Comparison of ENCODE assay signal across 2 cellular contexts in genomic region chr12:62249419-62249818, GRCh38.
TF ChIP-seq lines count a peak whose summit lies in the region.

No MANE protein-coding gene starts in this region.

TF ChIP-seq in GM23338, 12 proteins besides CTCF, POLR2A, EP300 and RAD21:
- TF ChIP-seq ETS1 (IDR thresholded peaks at IDR 0.05) = no peak
- TF ChIP-seq EZH2phosphoT487 (IDR thresholded peaks at IDR 0.05; ENCODE audit: unreplicated experiment) = no peak
- TF ChIP-seq STAT1 (IDR thresholded peaks at IDR 0.05; ENCODE audit: unreplicated experiment) = no peak
- no peak for TF ChIP-seq ZNF331 (CRISPR knock-in tag; IDR thresholded peaks at IDR 0.05; ENCODE audit: low read depth)
- TF ChIP-seq POLR2AphosphoS5 (IDR thresholded peaks at IDR 0.05; ENCODE audit: low read depth) = no peak
- TF ChIP-seq, protein P1, sequence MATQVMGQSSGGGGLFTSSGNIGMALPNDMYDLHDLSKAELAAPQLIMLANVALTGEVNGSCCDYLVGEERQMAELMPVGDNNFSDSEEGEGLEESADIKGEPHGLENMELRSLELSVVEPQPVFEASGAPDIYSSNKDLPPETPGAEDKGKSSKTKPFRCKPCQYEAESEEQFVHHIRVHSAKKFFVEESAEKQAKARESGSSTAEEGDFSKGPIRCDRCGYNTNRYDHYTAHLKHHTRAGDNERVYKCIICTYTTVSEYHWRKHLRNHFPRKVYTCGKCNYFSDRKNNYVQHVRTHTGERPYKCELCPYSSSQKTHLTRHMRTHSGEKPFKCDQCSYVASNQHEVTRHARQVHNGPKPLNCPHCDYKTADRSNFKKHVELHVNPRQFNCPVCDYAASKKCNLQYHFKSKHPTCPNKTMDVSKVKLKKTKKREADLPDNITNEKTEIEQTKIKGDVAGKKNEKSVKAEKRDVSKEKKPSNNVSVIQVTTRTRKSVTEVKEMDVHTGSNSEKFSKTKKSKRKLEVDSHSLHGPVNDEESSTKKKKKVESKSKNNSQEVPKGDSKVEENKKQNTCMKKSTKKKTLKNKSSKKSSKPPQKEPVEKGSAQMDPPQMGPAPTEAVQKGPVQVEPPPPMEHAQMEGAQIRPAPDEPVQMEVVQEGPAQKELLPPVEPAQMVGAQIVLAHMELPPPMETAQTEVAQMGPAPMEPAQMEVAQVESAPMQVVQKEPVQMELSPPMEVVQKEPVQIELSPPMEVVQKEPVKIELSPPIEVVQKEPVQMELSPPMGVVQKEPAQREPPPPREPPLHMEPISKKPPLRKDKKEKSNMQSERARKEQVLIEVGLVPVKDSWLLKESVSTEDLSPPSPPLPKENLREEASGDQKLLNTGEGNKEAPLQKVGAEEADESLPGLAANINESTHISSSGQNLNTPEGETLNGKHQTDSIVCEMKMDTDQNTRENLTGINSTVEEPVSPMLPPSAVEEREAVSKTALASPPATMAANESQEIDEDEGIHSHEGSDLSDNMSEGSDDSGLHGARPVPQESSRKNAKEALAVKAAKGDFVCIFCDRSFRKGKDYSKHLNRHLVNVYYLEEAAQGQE (IDR thresholded peaks at IDR 0.05; ENCODE audit: unreplicated experiment) = no peak
- TF ChIP-seq ZNF114 (CRISPR knock-in tag; IDR thresholded peaks at IDR 0.05) = no peak
- no peak for TF ChIP-seq JUNB (IDR thresholded peaks at IDR 0.05; ENCODE audit: unreplicated experiment)

TF ChIP-seq in K562, 482 proteins besides CTCF, POLR2A, EP300 and RAD21:
- 0 out of 2 replicates have a peak, but pooled peaks have one; percentile 42 for TF ChIP-seq ZNF584 (CRISPR knock-in tag; IDR thresholded peaks at IDR 0.05; ENCODE audit: low read depth)
- TF ChIP-seq MYC (IDR thresholded peaks at IDR 0.05; ENCODE audit: low read depth, low read length) = no peak
- 0 out of 2 replicates have a peak, but pooled peaks have one; percentile 17 for TF ChIP-seq MYC (CRISPR knock-in tag; IDR thresholded peaks at IDR 0.05; ENCODE audit: borderline replicate concordance, low read depth)
- peak; percentile 77 for TF ChIP-seq ZNF316 (IDR thresholded peaks at IDR 0.05)
- TF ChIP-seq HSF4 (CRISPR knock-in tag; IDR thresholded peaks at IDR 0.05; ENCODE audit: borderline replicate concordance) = 0 out of 2 replicates have a peak, but pooled peaks have one; percentile 3
- no peak for TF ChIP-seq ZNF655 (CRISPR knock-in tag; IDR thresholded peaks at IDR 0.05)
- TF ChIP-seq NR4A1 (CRISPR knock-in tag; IDR thresholded peaks at IDR 0.05) = no peak
- TF ChIP-seq NR4A1 (tag; IDR thresholded peaks at IDR 0.05) = peak; percentile 44; the same call in 1 of the 2 replicates
- TF ChIP-seq PTTG1 (tag; IDR thresholded peaks at IDR 0.05; ENCODE audit: low read depth) = 0 out of 2 replicates have a peak, but pooled peaks have one; percentile 11
- TF ChIP-seq SUPT5H (IDR thresholded peaks at IDR 0.05) = no peak
- TF ChIP-seq C11orf30 (IDR thresholded peaks at IDR 0.05; ENCODE audit: low read depth) = peak; percentile 60
- no peak for TF ChIP-seq HDAC8 (tag; IDR thresholded peaks at IDR 0.05)
- TF ChIP-seq, protein P2, sequence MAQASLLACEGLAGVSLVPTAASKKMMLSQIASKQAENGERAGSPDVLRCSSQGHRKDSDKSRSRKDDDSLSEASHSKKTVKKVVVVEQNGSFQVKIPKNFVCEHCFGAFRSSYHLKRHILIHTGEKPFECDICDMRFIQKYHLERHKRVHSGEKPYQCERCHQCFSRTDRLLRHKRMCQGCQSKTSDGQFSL (CRISPR knock-in tag; IDR thresholded peaks at IDR 0.05) = no peak
- TF ChIP-seq, protein P2 (tag; IDR thresholded peaks at IDR 0.05) = peak in 1 of 2 experiments; percentile 47; a peak in 1 of 4 replicates
- TF ChIP-seq U2AF2 (optimal IDR thresholded peaks at IDR 0.05; ENCODE audit: low read depth, low read length) = no peak
